ENCODE assay signal across 8 cellular contexts in the genomic region with DNA sequence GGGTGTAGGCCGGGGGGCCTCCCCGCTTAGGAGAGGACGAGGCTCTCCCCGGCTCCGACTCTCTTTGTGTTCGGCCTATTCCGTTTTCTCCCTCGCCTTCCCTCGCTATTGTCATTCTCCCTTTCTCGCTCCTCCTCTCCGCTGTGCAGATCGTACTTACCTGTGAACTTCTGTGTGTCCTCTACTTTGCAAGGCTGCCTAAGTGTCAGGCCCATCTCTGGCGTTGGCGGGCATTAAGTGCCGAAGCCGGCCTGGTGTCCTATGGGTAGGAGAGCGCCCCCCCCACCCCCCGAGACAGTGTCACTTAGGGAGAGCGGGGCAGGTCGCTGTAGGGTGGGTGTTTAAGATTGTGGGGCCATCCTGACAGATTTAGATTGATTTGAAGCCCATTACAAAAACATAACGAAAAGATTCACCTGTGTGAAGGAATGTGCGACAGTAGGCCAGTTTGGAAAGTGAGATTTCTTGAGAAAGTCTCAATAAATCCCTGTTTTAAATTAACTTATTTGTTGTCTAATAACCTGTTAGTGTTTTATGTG. TPM values are rescaled to one million over a fixed set of nuclear protein-coding genes. Genes with fewer than 3 reads are reported as not detected.
A peak's percentile ranks its signal among the peaks of the same experiment; 100 is the strongest.
DNase-seq lines count a peak whose midpoint lies in the region; ATAC-seq, FAIRE-seq and TF ChIP-seq lines count a peak whose summit lies in the region.

No MANE protein-coding gene starts in this region.

- FAIRE-seq in GM12891 (lab: Jason Lieb, UNC), result peak; percentile 26

- TF ChIP-seq CTCF in dorsolateral prefrontal cortex (IDR thresholded peaks at IDR 0.05 in 54 of 56, conservative IDR thresholded peaks at IDR 0.05 in 2 of 56; ENCODE audit: low read depth in 1 of 56, partially characterized antibody in 56 of 56), result peak in 2 of 56 donors; percentile 1 to 13
- no peak for TF ChIP-seq CTCF in lung (IDR thresholded peaks at IDR 0.05; ENCODE audit: control extremely low read depth, extremely low read depth)

- H3K9me3 ChIP-seq in KOPT-K1 (ENCODE audit: insufficient read depth, low read length, poor library complexity, severe bottlenecking), result peaks cover 35% of the 10 kb centered on the region
- peaks cover 0 to 4% of the 10 kb centered on the region in 2 donors for H3K9me3 ChIP-seq in lung (ENCODE audit: control insufficient read depth in 2 of 2, insufficient read depth in 1 of 2, low read length in 1 of 2)

- H3K27me3 ChIP-seq in dorsolateral prefrontal cortex, result no peaks in the 10 kb centered on the region
- H3K27me3 ChIP-seq in lung (ENCODE audit: control insufficient read depth, insufficient read depth), result no peaks in the 10 kb centered on the region

- intact Hi-C loops in dorsolateral prefrontal cortex (cut with DNase I), result loop anchor here (5.0 to 10.0 kb wide), 6 partner anchors 48 to 640 kb away; a partner anchor contains a TSS

- H3K36me3 ChIP-seq in KOPT-K1 (ENCODE audit: insufficient read depth, low read length), result peaks cover 66% of the 10 kb centered on the region
- peaks cover 4 to 9% of the 10 kb centered on the region in 2 donors for H3K36me3 ChIP-seq in lung (ENCODE audit: control insufficient read depth in 2 of 2, insufficient read depth in 2 of 2, low read length in 2 of 2)

- H3K27ac ChIP-seq in KOPT-K1 (ENCODE audit: low read depth, low read length, poor library complexity, severe bottlenecking) (peak overlapping the region; percentile 95), dorsolateral prefrontal cortex (peak overlapping the region; percentile 71 to 99 (median 94)), lung (ENCODE audit: low read depth in 1 of 2, low read length in 1 of 2) (peak overlapping the region; percentile 93 to 98)

- peak overlapping the region; percentile 78 to 100 (median 97) for H3K4me3 ChIP-seq in dorsolateral prefrontal cortex
- H3K4me3 ChIP-seq in lung, result peak overlapping the region; percentile 100

- peak; percentile 31 to 46 for ATAC-seq in activated CD4-positive, CD25-positive, alpha-beta regulatory T cell treated with anti-CD3 and anti-CD28 coated beads, Interleukin-2, amount 50 U/mL, for 24 hours
- no peak for ATAC-seq in lung (ENCODE audit: insufficient read depth, low FRiP score)

- H3K4me1 ChIP-seq in lung (ENCODE audit: control insufficient read depth in 2 of 2, insufficient read depth in 2 of 2, low read length in 2 of 2), result peaks cover 4 to 9% of the 10 kb centered on the region in 2 donors

- WGBS in lung, 2 donors, result 0 to 1% methylated on average over 20 to 22 of the region's 22 CpGs

- DNase-seq in GM12891 (ENCODE audit: insufficient read length, low spot score) (no peak), H4 (ENCODE audit: low spot score) (peak; percentile 25), dorsolateral prefrontal cortex (peak in 5 of 10 donors; percentile 18 to 36 (median 25)), lung (ENCODE audit: low spot score) (peak; percentile 33), NCI-H1048 (lab: John Stamatoyannopoulos, UW) (no peak)
- DNase-seq in stimulated activated CD8-positive, alpha-beta memory T cell treated with anti-CD3 and anti-CD28 coated beads, Interleukin-15, amount 100 ng/mL, for 48 hours (ENCODE audit: low read depth in 2 of 2), result peak; percentile 9 to 19

- TF ChIP-seq POLR2A in GM12891 (IDR thresholded peaks at IDR 0.05; ENCODE audit: low read depth, low read length), result no peak; the same call in 1 of the 2 replicates

TF ChIP-seq in GM12891, 5 proteins besides CTCF, POLR2A, EP300 and RAD21:
- TF ChIP-seq POLR2AphosphoS5 (IDR thresholded peaks at IDR 0.05; ENCODE audit: low read depth, low read length) (no peak; the same call in 1 of the 2 replicates), POU2F2 (IDR thresholded peaks at IDR 0.05; ENCODE audit: low read depth, low read length) (peak; percentile 31; the same call in 1 of the 2 replicates)

RNA-seq across cellular contexts. Expression of a gene that starts 0.6 kb away (rescaled TPM):
- polyA plus RNA-seq in GM12891 (2012; ENCODE audit: low read depth, missing spikeins), result 26.2 TPM
- total RNA-seq in H4 (2014; rRNA removed; shearing (Covaris generic)), result 6.8 and 10.6 TPM in 2 replicates
- total RNA-seq in dorsolateral prefrontal cortex, result 100 to 1,000 TPM in 29 of 120 experiments, 10 to 100 TPM in 91; 60.5 to 127 (median 90.5) TPM
- 10 to 100 TPM; 60.6 to 99.6 TPM for total RNA-seq in lung
- 10 to 100 TPM; 15.3 to 25.9 TPM for polyA plus RNA-seq in lung

Comparison
In these comparisons a context has a peak if more than half of its experiments do, and no peak if none do; other contexts are left out.
1. DNase-seq: peak in H4 (single experiment), lung (single experiment) and stimulated activated CD8-positive, alpha-beta memory T cell treated with anti-CD3 and anti-CD28 coated beads, Interleukin-15, amount 100 ng/mL, for 48 hours (2 of 2); none in GM12891 (single experiment) and NCI-H1048 (single experiment).
2. Peak in every context shown above with its lines, with median percentiles within 50 percentile points of each other: H3K27ac ChIP-seq.